Comparison of ENCODE assay signal across 25 cellular contexts in genomic region chr7:82567841-82568240, GRCh38.
A peak's percentile ranks its signal among the peaks of the same experiment; 100 is the strongest.
DNase-seq lines count a peak whose midpoint lies in the region; ATAC-seq and TF ChIP-seq lines count a peak whose summit lies in the region.
"Had no signal": no experiment of that assay in that cellular context is flagged by ENCODE, and none has a peak within 500 bp of the region (broad histone marks: within the 10 kb centered on the region; RNA-seq: fewer than 3 reads in every experiment).

No MANE protein-coding gene starts in this region.

- DNase-seq in NCI-H1092 treated with DMSO at 0.1 percent for 48 hours (lab: John Stamatoyannopoulos, UW) (peak; percentile 46), NCI-H1092 (lab: John Stamatoyannopoulos, UW) (no peak), myocyte (ENCODE audit: low read depth) (peak; percentile 23), prostate gland (ENCODE audit: low spot score) (no peak)
- DNase-seq: 8988T, ACHN, EL, GDM1, GOT3, HFFc6, MM.1S, NCI-H1417 treated with DMSO at 0.1 percent for 48 hours, NCI-H187, NCI-H446, NCI-H524 treated with DMSO at 0.1 percent for 48 hours, NCI-H82, SHP77 had no signal

- H3K27ac ChIP-seq in OCI-LY3 (ENCODE audit: low read length) (peak overlapping the region; percentile 49; the same call in 1 of the 2 replicates), prostate gland (no peak overlapping the region)
- H3K27ac ChIP-seq: RWPE1 had no signal

- peak overlapping the region; percentile 8; the same call in 1 of the 2 replicates for H2AFZ ChIP-seq in OCI-LY3 (ENCODE audit: low read depth, low read length)

- WGBS in prostate gland, result 73% methylated on average over 2 of the region's 2 CpGs

- H3K4me3 ChIP-seq in OCI-LY3 (ENCODE audit: low read length), result 0 out of 2 replicates have a peak overlapping the region, but pooled peaks have one; percentile 14
- H3K4me3 ChIP-seq in prostate gland, result no peak overlapping the region
- H3K4me3 ChIP-seq: GM12878, HAP-1 had no signal

- no peaks in the 10 kb centered on the region for H3K36me3 ChIP-seq in OCI-LY3 (replicated peaks; ENCODE audit: low read depth, low read length)
- H3K36me3 ChIP-seq in prostate gland, result no peaks in the 10 kb centered on the region
- H3K36me3 ChIP-seq: HAP-1 had no signal

- no peak for ATAC-seq in GM21367 (IDR thresholded peaks at IDR 0.05; ENCODE audit: unreplicated experiment)
- no peak for ATAC-seq in GM18502 (IDR thresholded peaks at IDR 0.05; ENCODE audit: poor library complexity, unreplicated experiment)
- ATAC-seq in GM18870 (IDR thresholded peaks at IDR 0.05; ENCODE audit: unreplicated experiment), result no peak
- ATAC-seq: Panc1 had no signal

- peaks cover 52% of the 10 kb centered on the region for H3K4me1 ChIP-seq in OCI-LY3 (ENCODE audit: low read length)
- no peaks in the 10 kb centered on the region for H3K4me1 ChIP-seq in prostate gland (replicated peaks)

- intact Hi-C loops in prostate gland (cut with DNase I), result loop anchor here (5.0 kb wide), 1 partner anchor 1071 kb away; no protein-coding TSS in a partner anchor

- no peak overlapping the region for H3K9ac ChIP-seq in OCI-LY3 (ENCODE audit: low read length)

- H3K79me2 ChIP-seq in OCI-LY3 (ENCODE audit: low read length), result no peaks in the 10 kb centered on the region

- TF ChIP-seq CTCF in OCI-LY3 (IDR thresholded peaks at IDR 0.05; ENCODE audit: low read depth, low read length) (no peak), prostate gland (IDR thresholded peaks at IDR 0.05) (no peak)

- no peak for TF ChIP-seq POLR2A in prostate gland (IDR thresholded peaks at IDR 0.05)

- no peaks in the 10 kb centered on the region for H3K9me3 ChIP-seq in OCI-LY3 (ENCODE audit: insufficient read depth, low read length)
- no peaks in the 10 kb centered on the region for H3K9me3 ChIP-seq in prostate gland
- H3K9me3 ChIP-seq: HAP-1 had no signal

- H3K4me2 ChIP-seq in OCI-LY3 (ENCODE audit: low read length), result peak overlapping the region; percentile 59

- H4K20me1 ChIP-seq in OCI-LY3 (ENCODE audit: insufficient read depth, low read length), result no peaks in the 10 kb centered on the region

- no peaks in the 10 kb centered on the region for H3K27me3 ChIP-seq in OCI-LY3 (ENCODE audit: low read depth, low read length)
- no peaks in the 10 kb centered on the region for H3K27me3 ChIP-seq in prostate gland (replicated peaks; ENCODE audit: insufficient read depth)

Comparison
In these comparisons a context has a peak if more than half of its experiments do, and no peak if none do; other contexts are left out.
1. DNase-seq: peak in NCI-H1092 treated with DMSO at 0.1 percent for 48 hours (single experiment) and myocyte (single experiment); none in NCI-H1092 (single experiment) and prostate gland (single experiment).